Comparison of ENCODE assay signal across 8 cellular contexts in the genomic region with DNA sequence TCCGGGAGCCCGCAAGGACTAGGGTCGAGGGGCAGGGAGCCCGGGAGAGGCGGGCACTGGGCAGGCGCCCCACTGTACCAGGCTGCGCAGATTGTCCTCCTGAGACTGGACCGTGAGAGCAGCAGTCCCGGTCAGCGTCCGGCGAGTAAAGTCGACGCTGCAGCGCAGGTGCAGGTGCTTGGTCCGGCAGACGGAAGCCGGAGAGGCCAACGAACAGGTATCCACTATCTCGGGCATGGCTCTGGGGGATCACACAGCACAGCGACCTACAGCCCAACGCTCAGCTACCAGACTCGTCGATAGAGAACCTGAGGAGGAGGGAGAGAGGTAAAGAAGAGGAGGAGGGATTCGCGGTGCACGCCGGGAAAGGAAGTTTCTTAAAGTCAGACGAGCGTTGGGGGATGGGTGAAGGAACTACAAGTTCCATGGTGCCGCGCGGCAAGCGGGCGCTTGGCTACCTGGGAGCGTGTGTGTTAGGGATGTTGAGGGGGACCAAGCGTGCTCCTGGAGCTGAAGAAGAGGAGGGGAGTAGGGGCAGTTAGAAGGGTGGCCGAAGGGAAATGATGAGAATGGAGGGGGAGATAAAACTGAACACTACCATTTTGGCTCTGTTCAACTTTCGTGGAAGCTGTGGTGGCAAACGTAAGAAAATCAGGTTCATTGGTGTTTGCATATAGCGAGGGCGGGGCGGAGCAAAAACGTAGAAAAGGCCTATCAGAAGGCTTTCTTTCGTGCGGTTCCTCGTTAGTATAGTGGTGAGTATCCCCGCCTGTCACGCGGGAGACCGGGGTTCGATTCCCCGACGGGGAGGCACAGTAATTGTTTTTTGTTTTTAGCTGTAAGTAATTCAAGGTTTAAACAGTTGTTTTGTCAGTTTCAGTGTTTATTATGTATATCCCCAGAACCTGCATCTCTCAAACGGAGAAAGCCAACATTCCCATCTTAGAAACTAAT. TPM values are rescaled to one million over a fixed set of nuclear protein-coding genes. Genes with fewer than 3 reads are reported as not detected.
DNase-seq lines count a peak whose midpoint lies in the region; FAIRE-seq and TF ChIP-seq lines count a peak whose summit lies in the region.

A gene (minus strand): TSS at position 305 of the 954 bp plus-strand sequence. CDS start 68 bp downstream, at position 237.

- TF ChIP-seq CTCF in MM.1S (IDR thresholded peaks at IDR 0.05; ENCODE audit: low read length) (no peak), foreskin fibroblast (IDR thresholded peaks at IDR 0.05; ENCODE audit: low read depth, low read length) (no peak), neural crest cell (conservative IDR thresholded peaks at IDR 0.05) (no peak)

- H3K27me3 ChIP-seq in MM.1S (replicated peaks; ENCODE audit: insufficient read depth, low read length) (no peaks in the 10 kb centered on the region), stomach smooth muscle (ENCODE audit: control insufficient read depth in 1 of 2, insufficient read depth in 2 of 2, low read length in 2 of 2) (no peaks in the 10 kb centered on the region)

- peak within 1 kb of the TSS; percentile 83 for H3K4me3 ChIP-seq in MM.1S (ENCODE audit: low read length)
- H3K4me3 ChIP-seq in foreskin fibroblast (ENCODE audit: low read depth in 1 of 2, low read length in 2 of 2): peak within 1 kb of the TSS; percentile 96 to 99
- peak within 1 kb of the TSS; percentile 100 for H3K4me3 ChIP-seq in stomach smooth muscle (ENCODE audit: low read length in 2 of 2)

- no peaks in the 10 kb centered on the region for H3K36me3 Mint-ChIP-seq in neural crest cell (ENCODE audit: low read depth)

- H3K27me3 Mint-ChIP-seq in neural crest cell (ENCODE audit: low read depth): no peaks in the 10 kb centered on the region

- H3K9me3 Mint-ChIP-seq in neural crest cell: no peaks in the 10 kb centered on the region

- H3K79me2 ChIP-seq in MM.1S (ENCODE audit: low read length): peaks cover 21% of the 10 kb centered on the region

- peaks cover 10% of the 10 kb centered on the region; the same call in 1 of the 2 replicates for H3F3A ChIP-seq in MM.1S (ENCODE audit: insufficient read depth, low read length)

- H4K20me1 ChIP-seq in MM.1S (ENCODE audit: insufficient read depth, low read length): no peaks in the 10 kb centered on the region

- H3K4me3 Mint-ChIP-seq in neural crest cell: no peak within 1 kb of the TSS

- H3K4me1 ChIP-seq in MM.1S (ENCODE audit: low read length) (no peaks in the 10 kb centered on the region; the same call in 1 of the 2 replicates), stomach smooth muscle (ENCODE audit: control insufficient read depth, insufficient read depth, low read length) (peaks cover 13% of the 10 kb centered on the region)

- H3K9me3 ChIP-seq in MM.1S (replicated peaks; ENCODE audit: insufficient read depth, low read length) (no peaks in the 10 kb centered on the region), stomach smooth muscle (ENCODE audit: control insufficient read depth in 2 of 2, low read length in 2 of 2) (no peaks in the 10 kb centered on the region)

- H3K36me3 ChIP-seq in MM.1S (replicated peaks; ENCODE audit: insufficient read depth, low read length): no peaks in the 10 kb centered on the region
- H3K36me3 ChIP-seq in stomach smooth muscle (ENCODE audit: control insufficient read depth in 2 of 2, insufficient read depth in 2 of 2, low read length in 2 of 2): no peaks in the 10 kb centered on the region

- peak within 1 kb of the TSS; percentile 74 for H3K4me2 ChIP-seq in MM.1S (ENCODE audit: low read depth, low read length)

- peak; percentile 98 for DNase-seq in HCEC 1CT
- peak; percentile 98 for DNase-seq in MM.1S
- DNase-seq in SHP77 treated with DMSO at 0.1 percent for 48 hours (lab: John Stamatoyannopoulos, UW): peak; percentile 99
- DNase-seq in activated effector memory CD4-positive, alpha-beta T cell treated with anti-CD3 and anti-CD28 coated beads, Interleukin-2, amount 50 U/mL, for 16 hours: peak; percentile 98
- peak; percentile 94 to 99 for DNase-seq in foreskin fibroblast
- peak; percentile 93 for DNase-seq in neural crest cell (ENCODE audit: low read depth, low spot score)

- no peak within 1 kb of the TSS for H3K27ac Mint-ChIP-seq in neural crest cell (ENCODE audit: unreplicated experiment)

- H3K27ac ChIP-seq in MM.1S (ENCODE audit: low read length): peak within 1 kb of the TSS; percentile 41; the same call in 1 of the 2 replicates
- peak within 1 kb of the TSS; percentile 79 for H3K27ac ChIP-seq in stomach smooth muscle (ENCODE audit: low read length)

- H3K9me2 ChIP-seq in MM.1S (replicated peaks; ENCODE audit: insufficient read depth, low read length): no peaks in the 10 kb centered on the region

- peak; percentile 97 for FAIRE-seq in G401.6 (lab: Jason Lieb, UNC)

- H3K4me1 Mint-ChIP-seq in neural crest cell: peaks cover 4% of the 10 kb centered on the region

- peak within 1 kb of the TSS; percentile 89 for H2AFZ ChIP-seq in MM.1S (ENCODE audit: low read length)

- peak within 1 kb of the TSS; percentile 69 for H3K9ac ChIP-seq in MM.1S (ENCODE audit: low read length)
- H3K9ac ChIP-seq in stomach smooth muscle (ENCODE audit: low read length in 2 of 2): peak within 1 kb of the TSS; percentile 90

RNA-seq across cellular contexts. Expression of the gene that starts here (rescaled TPM):
- total RNA-seq in neural crest cell: 85.5 and 91.7 TPM in 2 replicates

Comparison
In these comparisons a context has a peak if more than half of its experiments do, and no peak if none do; other contexts are left out.
1. Peak in every context shown above with its lines: DNase-seq, H3K4me3 ChIP-seq and H3K27ac ChIP-seq.